17 cellular contexts compared by ENCODE assay signal in the genomic region with DNA sequence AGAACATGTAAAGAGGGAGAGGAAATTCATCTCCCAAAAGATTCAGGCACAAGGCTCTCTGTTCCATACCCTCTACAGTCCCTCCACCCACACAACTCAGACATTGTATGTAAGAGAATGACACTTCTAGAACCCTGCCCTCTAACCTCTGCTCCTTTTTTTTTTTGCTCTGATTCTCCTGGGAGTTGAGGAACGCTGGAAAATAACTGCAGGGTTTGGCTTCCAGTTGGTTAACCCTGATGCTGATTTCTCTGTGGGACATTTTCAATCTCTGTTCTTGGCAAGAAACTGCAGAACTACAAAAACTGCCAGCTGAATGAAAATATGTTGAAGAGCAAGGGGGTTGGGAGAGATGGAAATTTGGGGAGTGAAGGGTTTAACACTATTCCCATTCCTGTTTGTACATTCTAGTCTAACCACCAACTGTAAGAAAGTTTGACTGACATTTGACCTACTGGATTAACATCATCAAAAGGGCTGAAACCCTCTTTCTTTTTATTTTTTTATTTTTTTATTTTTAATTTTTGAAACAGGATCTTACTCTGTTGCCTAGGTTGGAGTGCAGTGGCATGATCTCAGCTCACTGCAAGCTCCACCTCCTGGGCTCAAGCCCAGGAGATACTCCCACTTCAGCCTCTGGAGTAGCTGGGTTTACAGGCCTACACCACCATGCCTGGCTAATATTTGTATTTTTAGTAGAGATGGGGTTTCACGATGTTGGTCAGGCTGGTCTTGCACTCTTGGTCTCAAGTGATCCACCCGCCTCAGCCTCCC. TPM values are rescaled to one million over a fixed set of nuclear protein-coding genes. Genes with fewer than 3 reads are reported as not detected.
DNase-seq lines count a peak whose midpoint lies in the region; ATAC-seq, FAIRE-seq and TF ChIP-seq lines count a peak whose summit lies in the region.
"Had no signal": no experiment of that assay in that cellular context is flagged by ENCODE, and none has a peak within 500 bp of the region (broad histone marks: within the 10 kb centered on the region; RNA-seq: fewer than 3 reads in every experiment).

No MANE protein-coding gene starts in this region.

- DNase-seq in Daoy (ENCODE audit: low read depth) (peak; percentile 16), cerebellar cortex (ENCODE audit: low spot score) (peak; percentile 29), keratinocyte (ENCODE audit: low read depth, low spot score) (no peak), sciatic nerve (ENCODE audit: low spot score) (no peak), NCI-H1930 (lab: John Stamatoyannopoulos, UW) (no peak)
- DNase-seq: activated CD4-positive, alpha-beta T cell treated with anti-CD3 and anti-CD28 coated beads, Interleukin-2, amount 50 U/mL, for 1 hour; activated T-cell treated with anti-CD3 and anti-CD28 coated beads, Interleukin-2, amount 50 U/mL, for 48 hours; AML-193; amygdala; glutamatergic neuron; KG1; NCI-H1417; NCI-H69; RPMI8226 had no signal

- no peaks in the 10 kb centered on the region for H3K9me1 ChIP-seq in keratinocyte (ENCODE audit: control insufficient read depth, extremely low read depth, insufficient read depth, low read length)

- H3K4me3 ChIP-seq in keratinocyte (ENCODE audit: control insufficient read depth in 2 of 3, extremely low read depth in 1 of 3, insufficient read depth in 2 of 3, low read depth in 1 of 3, low read length in 3 of 3): no peak overlapping the region

- intact Hi-C loops in sciatic nerve (cut with DNase I): no loop called here

- no peak for TF ChIP-seq CTCF in keratinocyte (optimal IDR thresholded peaks at IDR 0.05 in 1 of 3, IDR thresholded peaks at IDR 0.05 in 1 of 3, conservative IDR thresholded peaks at IDR 0.05 in 1 of 3; ENCODE audit: extremely low read depth in 1 of 3, insufficient read depth in 2 of 3, low read length in 3 of 3)

- peaks cover 7% of the 10 kb centered on the region for H3K4me1 ChIP-seq in keratinocyte (ENCODE audit: control insufficient read depth, extremely low read depth, insufficient read depth, low read length)

- no peak for FAIRE-seq in keratinocyte (lab: Jason Lieb, UNC)

- H2AFZ ChIP-seq in keratinocyte (ENCODE audit: control insufficient read depth, low read length): peak overlapping the region; percentile 34

- H3K27me3 ChIP-seq in keratinocyte (ENCODE audit: control insufficient read depth, extremely low read depth, insufficient read depth, low read length): no peaks in the 10 kb centered on the region

- dilution Hi-C loops in keratinocyte (cut with MboI; ENCODE audit: extremely low pct_ligation_motif_present, low sequenced_read_pairs): no loop called here

- no peaks in the 10 kb centered on the region for H3K36me3 ChIP-seq in keratinocyte (ENCODE audit: control insufficient read depth in 2 of 2, extremely low read depth in 1 of 2, insufficient read depth in 2 of 2, low read length in 2 of 2)

- H3K4me2 ChIP-seq in keratinocyte (ENCODE audit: control insufficient read depth, extremely low read depth, insufficient read depth, low read depth, low read length): peak overlapping the region; percentile 27

- H3K79me2 ChIP-seq in keratinocyte (ENCODE audit: control insufficient read depth, insufficient read depth, low read length): no peaks in the 10 kb centered on the region

- no peak overlapping the region for H3K27ac ChIP-seq in keratinocyte (ENCODE audit: control insufficient read depth, insufficient read depth, low read length)

- H4K20me1 ChIP-seq in keratinocyte (ENCODE audit: control insufficient read depth, extremely low read depth, insufficient read depth, low read length): no peaks in the 10 kb centered on the region

- no peak overlapping the region for H3K9ac ChIP-seq in keratinocyte (ENCODE audit: control insufficient read depth, extremely low read depth, insufficient read depth, low read length)

- no peaks in the 10 kb centered on the region for H3K9me3 ChIP-seq in keratinocyte (ENCODE audit: control insufficient read depth, low read depth, low read length)

- ATAC-seq in sciatic nerve (peak; percentile 94), GM18520 (IDR thresholded peaks at IDR 0.05; ENCODE audit: unreplicated experiment) (no peak), HG03045 (IDR thresholded peaks at IDR 0.05; ENCODE audit: unreplicated experiment) (no peak), esophagus mucosa (no peak)

RNA-seq across cellular contexts. Expression of gene MAGI1, which starts 14.5 kb away (rescaled TPM):
- 7.1 and 8.0 TPM in 2 replicates for total RNA-seq in Daoy (2014; rRNA removed; shearing (Covaris generic))
- polyA plus RNA-seq in keratinocyte: 8.0 to 11.2 TPM (median 10.9 TPM) in 3 replicates
- 4.3 TPM for polyA plus RNA-seq in keratinocyte (2011; ENCODE audit: low read depth)
- polyA plus RNA-seq in keratinocyte (2011; cell fraction: cytosol; rRNA removed): 8.1 and 13.1 TPM in 2 replicates
- 23.1 and 23.6 TPM in 2 replicates for polyA plus RNA-seq in keratinocyte (2011; cell fraction: nucleus; rRNA removed)
- polyA plus RNA-seq in keratinocyte (2012; ENCODE audit: low replicate concordance): 4.1 and 10.0 TPM in 2 replicates
- polyA minus RNA-seq in keratinocyte: 16.3 to 30.6 TPM (median 20.1 TPM) in 3 replicates
- polyA minus RNA-seq in keratinocyte (2011; cell fraction: cytosol; rRNA and poly(A)+ RNA removed): 11.1 TPM
- 23.2 and 46.6 TPM in 2 replicates for polyA minus RNA-seq in keratinocyte (2011; cell fraction: nucleus; rRNA and poly(A)+ RNA removed)
- 64.6 TPM for total RNA-seq in sciatic nerve
- 13.7 TPM for total RNA-seq in esophagus mucosa

Comparison
In these comparisons a context has a peak if more than half of its experiments do, and no peak if none do; other contexts are left out.
1. DNase-seq: peak in Daoy (single experiment) and cerebellar cortex (single experiment); none in keratinocyte (single experiment), sciatic nerve (single experiment) and NCI-H1930 (0 of 2).